Comparison of ENCODE assay signal across 8 cellular contexts in the genomic region with DNA sequence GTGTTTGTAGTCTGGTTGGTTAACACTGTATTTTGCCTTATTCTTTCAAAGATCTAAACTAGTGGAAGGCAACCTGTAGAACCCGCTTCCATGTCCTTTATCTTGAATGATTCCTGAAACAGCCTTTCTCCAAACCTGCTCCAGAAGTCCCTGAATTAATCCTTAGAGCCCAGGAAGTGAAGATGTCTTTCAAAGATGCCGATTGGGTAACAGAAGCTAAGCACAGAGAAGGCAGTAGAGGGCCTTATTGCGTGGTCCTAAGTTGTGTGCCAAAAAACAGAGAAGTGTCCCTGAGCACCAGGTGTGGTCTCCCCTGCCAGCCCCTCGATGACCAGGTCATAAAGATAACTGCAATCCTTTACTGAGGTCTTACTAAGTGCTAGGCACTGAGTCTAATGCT. TPM values are rescaled to one million over a fixed set of nuclear protein-coding genes. Genes with fewer than 3 reads are reported as not detected.
DNase-seq lines count a peak whose midpoint lies in the region; ATAC-seq and TF ChIP-seq lines count a peak whose summit lies in the region.

No MANE protein-coding gene starts in this region.

- no peaks in the 10 kb centered on the region for H3K9me3 ChIP-seq in CD4-positive, CD25-positive, alpha-beta regulatory T cell (ENCODE audit: control insufficient read depth in 2 of 2, low read length in 2 of 2)
- H3K9me3 ChIP-seq in OCI-LY7 (ENCODE audit: low read length), result no peaks in the 10 kb centered on the region
- no peaks in the 10 kb centered on the region for H3K9me3 ChIP-seq in colonic mucosa
- H3K9me3 ChIP-seq in mononuclear cell (ENCODE audit: low read depth, low read length), result no peaks in the 10 kb centered on the region

- no peak for DNase-seq in CD4-positive, CD25-positive, alpha-beta regulatory T cell
- DNase-seq in OCI-LY7 (ENCODE audit: low spot score), result peak; percentile 56
- no peak for DNase-seq in colonic mucosa
- DNase-seq in stimulated activated naive CD4-positive, alpha-beta T cell (lab: John Stamatoyannopoulos, UW), result no peak

- no peaks in the 10 kb centered on the region for H3K36me3 ChIP-seq in CD4-positive, CD25-positive, alpha-beta regulatory T cell (ENCODE audit: control insufficient read depth, insufficient read depth, low read length)
- H3K36me3 ChIP-seq in OCI-LY7 (ENCODE audit: insufficient read depth, low read length), result no peaks in the 10 kb centered on the region
- H3K36me3 ChIP-seq in colonic mucosa, result no peaks in the 10 kb centered on the region

- H3K4me2 ChIP-seq in OCI-LY7 (ENCODE audit: low read length), result peak overlapping the region; percentile 82

- 0 out of 2 replicates have a peak, but pooled peaks have one; percentile 27 for TF ChIP-seq CTCF in OCI-LY7 (conservative IDR thresholded peaks at IDR 0.05; ENCODE audit: low read length)
- TF ChIP-seq CTCF in colonic mucosa (IDR thresholded peaks at IDR 0.05), result no peak

- peak overlapping the region; percentile 90 to 98 (median 91) for H3K4me3 Mint-ChIP-seq in CD4-positive, CD25-positive, alpha-beta regulatory T cell

- POLR2A ChIA-PET in OCI-LY7 (lab: Charles Lee), result interaction anchor here (0.6 to 2.2 kb wide), 12 partner anchors 10 to 298 kb away, joined by 3 to 17 read pairs (median 4); a partner anchor contains a TSS

- H3K27me3 ChIP-seq in CD4-positive, CD25-positive, alpha-beta regulatory T cell (ENCODE audit: control insufficient read depth, insufficient read depth, low read length), result peaks cover 3% of the 10 kb centered on the region
- H3K27me3 ChIP-seq in colonic mucosa (peaks cover under 1% of the 10 kb centered on the region), mononuclear cell (ENCODE audit: insufficient read depth, low read length) (no peaks in the 10 kb centered on the region)

- ATAC-seq in CD4-positive, CD25-positive, alpha-beta regulatory T cell (ENCODE audit: low read depth in 2 of 2), result no peak
- peak; percentile 23 for ATAC-seq in GM21528 (IDR thresholded peaks at IDR 0.05; ENCODE audit: low FRiP score, unreplicated experiment)
- no peak for ATAC-seq in HG03354 (IDR thresholded peaks at IDR 0.05; ENCODE audit: poor library complexity, severe bottlenecking, unreplicated experiment)
- no peak for ATAC-seq in HG03521 (IDR thresholded peaks at IDR 0.05; ENCODE audit: unreplicated experiment)

- H3K4me1 ChIP-seq in CD4-positive, CD25-positive, alpha-beta regulatory T cell (ENCODE audit: control insufficient read depth, insufficient read depth, low read length, poor library complexity, severe bottlenecking), result peaks cover 12% of the 10 kb centered on the region
- H3K4me1 ChIP-seq in OCI-LY7 (ENCODE audit: insufficient read depth, low read length, poor library complexity, severe bottlenecking) (peaks cover 23% of the 10 kb centered on the region), colonic mucosa (no peaks in the 10 kb centered on the region), mononuclear cell (ENCODE audit: insufficient read depth, low read length) (peaks cover 7% of the 10 kb centered on the region)

- BruUV-seq in OCI-LY7 (replicated peaks; lab: Mats Ljungman, UMichigan), result no TSS peak

- intact Hi-C loops in OCI-LY7 (cut with micrococcal nuclease; ENCODE audit: unreplicated experiment), result loop anchor here (2.0 kb wide), 1 partner anchor 20 kb away; a partner anchor contains a TSS
- intact Hi-C loops in colonic mucosa (cut with DNase I), result no loop called here

- H3K4me3 ChIP-seq in CD4-positive, CD25-positive, alpha-beta regulatory T cell (ENCODE audit: low read depth, low read length), result peak overlapping the region; percentile 81
- H3K4me3 ChIP-seq in OCI-LY7 (ENCODE audit: low read depth, low read length, poor library complexity, severe bottlenecking) (peak overlapping the region; percentile 71), colonic mucosa (peak overlapping the region; percentile 69), mononuclear cell (ENCODE audit: low read length) (peak overlapping the region; percentile 60)

- peaks cover 32% of the 10 kb centered on the region for H3K27me3 Mint-ChIP-seq in CD4-positive, CD25-positive, alpha-beta regulatory T cell

- CTCF ChIA-PET in OCI-LY7 (lab: Charles Lee; ENCODE audit: unreplicated experiment), result no interaction called here

- H3K27ac Mint-ChIP-seq in CD4-positive, CD25-positive, alpha-beta regulatory T cell, result peak overlapping the region; percentile 21 to 95 (median 90)

- no peaks in the 10 kb centered on the region for H3K9me2 ChIP-seq in OCI-LY7 (ENCODE audit: insufficient read depth, low read length)

- H3K79me2 ChIP-seq in OCI-LY7 (ENCODE audit: insufficient read depth, low read depth, low read length), result no peaks in the 10 kb centered on the region

- no peaks in the 10 kb centered on the region for H4K20me1 ChIP-seq in OCI-LY7 (ENCODE audit: insufficient read depth, low read length)

- peaks cover 0 to 7% (median 0%) of the 10 kb centered on the region in 7 donors for H3K9me3 Mint-ChIP-seq in CD4-positive, CD25-positive, alpha-beta regulatory T cell

- H3K36me3 Mint-ChIP-seq in CD4-positive, CD25-positive, alpha-beta regulatory T cell, result no peaks in the 10 kb centered on the region

- H2AFZ ChIP-seq in OCI-LY7 (ENCODE audit: low read length), result peak overlapping the region; percentile 96

- peak overlapping the region; percentile 62 for H3K27ac ChIP-seq in CD4-positive, CD25-positive, alpha-beta regulatory T cell (ENCODE audit: insufficient read depth, low read length, poor library complexity, severe bottlenecking)
- H3K27ac ChIP-seq in OCI-LY7 (ENCODE audit: low read depth, low read length, poor library complexity, severe bottlenecking) (peak overlapping the region; percentile 44), colonic mucosa (peak overlapping the region; percentile 64)

- H3K9ac ChIP-seq in colonic mucosa (ENCODE audit: low read depth in 2 of 2, low read length in 2 of 2), result peak overlapping the region; percentile 33 to 78

- H3K4me1 Mint-ChIP-seq in CD4-positive, CD25-positive, alpha-beta regulatory T cell, result peaks cover 0 to 14% (median 11%) of the 10 kb centered on the region in 4 donors

RNA-seq across cellular contexts. Expression of a gene that starts 19.1 kb away (rescaled TPM):
- 8.0 TPM for total RNA-seq in CD4-positive, CD25-positive, alpha-beta regulatory T cell
- 10 to 100 TPM; 11.5 to 26.5 (median 14.5) TPM for polyA plus RNA-seq in CD4-positive, CD25-positive, alpha-beta regulatory T cell
- 8.6 and 10.8 TPM in 2 replicates for total RNA-seq in OCI-LY7 (2014; rRNA removed; shearing (Covaris generic))
- total RNA-seq in OCI-LY7 (2022), result 7.6 and 8.4 TPM in 2 replicates
- 1 to 10 TPM; 8.3 to 8.7 TPM for total RNA-seq in colonic mucosa
- 10.2 TPM for total RNA-seq in mononuclear cell

RNA-seq across cellular contexts. Expression of a gene that starts 24.9 kb away (rescaled TPM):
- total RNA-seq in CD4-positive, CD25-positive, alpha-beta regulatory T cell, result 4.3 TPM
- polyA plus RNA-seq in CD4-positive, CD25-positive, alpha-beta regulatory T cell, result under 1 TPM in 3 of 4 donors, not detected in 1; 0.24 to 0.57 (median 0.40) TPM
- 2.6 and 4.9 TPM in 2 replicates for total RNA-seq in OCI-LY7 (2014; rRNA removed; shearing (Covaris generic))
- 3.1 and 3.2 TPM in 2 replicates for total RNA-seq in OCI-LY7 (2022)
- 1 to 10 TPM; 5.3 to 9.9 TPM for total RNA-seq in colonic mucosa
- total RNA-seq in mononuclear cell, result 2.1 TPM

RNA-seq across cellular contexts. Expression of a gene that starts 36.4 kb away (rescaled TPM):
- total RNA-seq in CD4-positive, CD25-positive, alpha-beta regulatory T cell, result 27.4 TPM
- 1 to 10 TPM in 3 of 4 donors, under 1 TPM in 1; 0.78 to 4.1 (median 1.6) TPM for polyA plus RNA-seq in CD4-positive, CD25-positive, alpha-beta regulatory T cell
- 16.6 and 20.7 TPM in 2 replicates for total RNA-seq in OCI-LY7 (2014; rRNA removed; shearing (Covaris generic))
- 22.3 and 25.1 TPM in 2 replicates for total RNA-seq in OCI-LY7 (2022)
- 10 to 100 TPM in 1 of 2 donors, 1 to 10 TPM in 1; 7.6 to 12.2 TPM for total RNA-seq in colonic mucosa
- 22.6 TPM for total RNA-seq in mononuclear cell
